17 cellular contexts compared by ENCODE assay signal in the genomic region with DNA sequence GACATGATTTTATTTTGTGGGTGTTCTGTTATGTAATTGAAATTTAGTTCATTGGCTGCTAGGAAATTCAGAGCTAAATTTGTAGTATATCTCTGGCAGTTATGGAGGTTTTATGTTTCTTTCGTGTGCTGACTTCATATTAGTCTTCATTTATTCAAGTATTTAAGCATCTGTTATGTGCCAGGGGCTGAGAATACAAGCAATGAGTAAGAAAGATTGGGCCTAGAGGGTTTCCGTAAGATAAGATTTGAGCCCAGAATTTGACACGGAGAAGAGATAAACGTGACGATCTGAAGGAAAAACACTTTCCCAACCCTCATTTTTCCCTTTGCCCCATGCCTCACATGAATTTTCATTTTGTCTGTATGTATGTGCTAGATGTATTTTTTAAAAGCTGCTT.
A peak's percentile ranks its signal among the peaks of the same experiment; 100 is the strongest.
DNase-seq lines count a peak whose midpoint lies in the region; ATAC-seq and TF ChIP-seq lines count a peak whose summit lies in the region.
"Had no signal": no experiment of that assay in that cellular context is flagged by ENCODE, and none has a peak within 500 bp of the region (broad histone marks: within the 10 kb centered on the region; RNA-seq: fewer than 3 reads in every experiment).

No MANE protein-coding gene starts in this region.

- POLR2A ChIA-PET in activated naive CD8-positive, alpha-beta T cell treated with anti-CD3 and anti-CD28 coated beads, Interleukin-2, amount 10 ng/mL, durations not matched to agents 7 days and 5 days (lab: Charles Lee), result no interaction called here

- H3K4me3 ChIP-seq in endodermal cell (ENCODE audit: low read length) (no peak overlapping the region), thoracic aorta (peak overlapping the region; percentile 33)

- no peaks in the 10 kb centered on the region for H3K27me3 Mint-ChIP-seq in activated naive CD8-positive, alpha-beta T cell treated with anti-CD3 and anti-CD28 coated beads, Interleukin-2, amount 10 ng/mL, durations not matched to agents 7 days and 5 days
- no peaks in the 10 kb centered on the region for H3K27me3 Mint-ChIP-seq in activated naive CD8-positive, alpha-beta T cell treated with anti-CD3 and anti-CD28 coated beads for 36 hours
- H3K27me3 Mint-ChIP-seq in activated T-helper 17 cell treated with anti-CD3 and anti-CD28 coated beads, Interleukin-2, amount 50 U/mL, for 72 hours, result no peaks in the 10 kb centered on the region
- no peaks in the 10 kb centered on the region for H3K27me3 Mint-ChIP-seq in endodermal cell (ENCODE audit: insufficient read depth)

- H3K36me3 ChIP-seq in endodermal cell (ENCODE audit: control insufficient read depth, insufficient read depth, low read length), result peaks cover 93% of the 10 kb centered on the region
- peaks cover 35% of the 10 kb centered on the region for H3K36me3 ChIP-seq in thoracic aorta

- 99 to 100% methylated on average over 2 to 5 of the region's 5 CpGs for WGBS in endodermal cell (ENCODE audit: insufficient coverage in 1 of 2, insufficient read length in 1 of 2), 2 experiments

- no peaks in the 10 kb centered on the region for H3K4me1 ChIP-seq in endodermal cell (ENCODE audit: control insufficient read depth, insufficient read depth, low read length)
- no peaks in the 10 kb centered on the region for H3K4me1 ChIP-seq in thoracic aorta (ENCODE audit: control insufficient read depth in 1 of 2, low read depth in 2 of 2)
- H3K4me1 ChIP-seq: BE2C had no signal

- H3K9me3 Mint-ChIP-seq in activated naive CD8-positive, alpha-beta T cell treated with anti-CD3 and anti-CD28 coated beads, Interleukin-2, amount 10 ng/mL, durations not matched to agents 7 days and 5 days, result no peaks in the 10 kb centered on the region
- no peaks in the 10 kb centered on the region for H3K9me3 Mint-ChIP-seq in activated naive CD8-positive, alpha-beta T cell treated with anti-CD3 and anti-CD28 coated beads for 36 hours
- H3K9me3 Mint-ChIP-seq in activated T-helper 17 cell treated with anti-CD3 and anti-CD28 coated beads, Interleukin-2, amount 50 U/mL, for 72 hours, result no peaks in the 10 kb centered on the region
- no peaks in the 10 kb centered on the region for H3K9me3 Mint-ChIP-seq in endodermal cell

- H3K4me1 Mint-ChIP-seq in activated naive CD8-positive, alpha-beta T cell treated with anti-CD3 and anti-CD28 coated beads, Interleukin-2, amount 10 ng/mL, durations not matched to agents 7 days and 5 days, result peaks cover 14% of the 10 kb centered on the region
- H3K4me1 Mint-ChIP-seq in activated naive CD8-positive, alpha-beta T cell treated with anti-CD3 and anti-CD28 coated beads for 36 hours, result peaks cover 15% of the 10 kb centered on the region
- H3K4me1 Mint-ChIP-seq in activated T-helper 17 cell treated with anti-CD3 and anti-CD28 coated beads, Interleukin-2, amount 50 U/mL, for 72 hours, result peaks cover 12% of the 10 kb centered on the region
- H3K4me1 Mint-ChIP-seq in endodermal cell, result no peaks in the 10 kb centered on the region

- no peak overlapping the region for H3K9ac ChIP-seq in endodermal cell (ENCODE audit: extremely low read depth, low read length, poor library complexity, severe bottlenecking)

- H3K9me3 ChIP-seq in endodermal cell (ENCODE audit: control insufficient read depth, low read length) (no peaks in the 10 kb centered on the region), thoracic aorta (no peaks in the 10 kb centered on the region)
- H3K9me3 ChIP-seq: BE2C had no signal

- no peak for ATAC-seq in activated naive CD8-positive, alpha-beta T cell treated with anti-CD3 and anti-CD28 coated beads, Interleukin-2, amount 10 ng/mL, durations not matched to agents 7 days and 5 days (ENCODE audit: low read depth)
- no peak for ATAC-seq in activated T-helper 17 cell treated with anti-CD3 and anti-CD28 coated beads, Interleukin-2, amount 50 U/mL, for 72 hours (replicated peaks)
- no peak for ATAC-seq in thoracic aorta (ENCODE audit: insufficient number of reproducible peaks, low FRiP score, low read depth)
- ATAC-seq in GM21528 (IDR thresholded peaks at IDR 0.05; ENCODE audit: low FRiP score, unreplicated experiment), result no peak
- no peak for ATAC-seq in left lobe of liver

- H3K36me3 Mint-ChIP-seq in activated naive CD8-positive, alpha-beta T cell treated with anti-CD3 and anti-CD28 coated beads, Interleukin-2, amount 10 ng/mL, durations not matched to agents 7 days and 5 days, result peaks cover 56% of the 10 kb centered on the region
- peaks cover 27% of the 10 kb centered on the region for H3K36me3 Mint-ChIP-seq in activated naive CD8-positive, alpha-beta T cell treated with anti-CD3 and anti-CD28 coated beads for 36 hours
- peaks cover 97% of the 10 kb centered on the region for H3K36me3 Mint-ChIP-seq in activated T-helper 17 cell treated with anti-CD3 and anti-CD28 coated beads, Interleukin-2, amount 50 U/mL, for 72 hours (ENCODE audit: low read depth)
- peaks cover 78% of the 10 kb centered on the region for H3K36me3 Mint-ChIP-seq in endodermal cell (ENCODE audit: low read depth)

- H3K27ac ChIP-seq in endodermal cell (ENCODE audit: low read depth, low read length) (no peak overlapping the region), thoracic aorta (no peak overlapping the region)

- H3K4me3 Mint-ChIP-seq in activated naive CD8-positive, alpha-beta T cell treated with anti-CD3 and anti-CD28 coated beads, Interleukin-2, amount 10 ng/mL, durations not matched to agents 7 days and 5 days, result peak overlapping the region; percentile 63
- no peak overlapping the region for H3K4me3 Mint-ChIP-seq in activated naive CD8-positive, alpha-beta T cell treated with anti-CD3 and anti-CD28 coated beads for 36 hours
- peak overlapping the region; percentile 0 for H3K4me3 Mint-ChIP-seq in activated T-helper 17 cell treated with anti-CD3 and anti-CD28 coated beads, Interleukin-2, amount 50 U/mL, for 72 hours
- H3K4me3 Mint-ChIP-seq in endodermal cell, result no peak overlapping the region

- TF ChIP-seq CTCF in endodermal cell (conservative IDR thresholded peaks at IDR 0.05), result no peak
- TF ChIP-seq CTCF in thoracic aorta (IDR thresholded peaks at IDR 0.05), result no peak

- no peak for DNase-seq in activated naive CD8-positive, alpha-beta T cell treated with anti-CD3 and anti-CD28 coated beads, Interleukin-2, amount 10 ng/mL, durations not matched to agents 7 days and 5 days
- DNase-seq in activated naive CD8-positive, alpha-beta T cell treated with anti-CD3 and anti-CD28 coated beads for 36 hours, result no peak
- DNase-seq in endodermal cell (no peak), thoracic aorta (ENCODE audit: low spot score) (no peak), left lobe of liver (ENCODE audit: low spot score) (no peak)
- DNase-seq: BE2C, EL, GF-D8, KG1, NCI-H1105, NCI-H2081, NCI-H2171 treated with DMSO at 0.1 percent for 48 hours, NCI-H446, NCI-H526 treated with DMSO at 0.1 percent for 48 hours, Right ventricle myocardium superior had no signal

- H3K27ac Mint-ChIP-seq in activated naive CD8-positive, alpha-beta T cell treated with anti-CD3 and anti-CD28 coated beads, Interleukin-2, amount 10 ng/mL, durations not matched to agents 7 days and 5 days, result peak overlapping the region; percentile 66
- H3K27ac Mint-ChIP-seq in activated naive CD8-positive, alpha-beta T cell treated with anti-CD3 and anti-CD28 coated beads for 36 hours, result no peak overlapping the region
- H3K27ac Mint-ChIP-seq in activated T-helper 17 cell treated with anti-CD3 and anti-CD28 coated beads, Interleukin-2, amount 50 U/mL, for 72 hours, result no peak overlapping the region
- peak overlapping the region; percentile 5 for H3K27ac Mint-ChIP-seq in endodermal cell

- no peaks in the 10 kb centered on the region for H3K27me3 ChIP-seq in endodermal cell (ENCODE audit: control insufficient read depth, insufficient read depth, low read length, poor library complexity, severe bottlenecking)
- H3K27me3 ChIP-seq in thoracic aorta (replicated peaks; ENCODE audit: insufficient read depth), result no peaks in the 10 kb centered on the region
- H3K27me3 ChIP-seq: BE2C had no signal

Comparison
In these comparisons a context has a peak if more than half of its experiments do, and no peak if none do; other contexts are left out.
1. H3K27ac Mint-ChIP-seq: peak in activated naive CD8-positive, alpha-beta T cell treated with anti-CD3 and anti-CD28 coated beads, Interleukin-2, amount 10 ng/mL, durations not matched to agents 7 days and 5 days (single experiment) and endodermal cell (single experiment); none in activated naive CD8-positive, alpha-beta T cell treated with anti-CD3 and anti-CD28 coated beads for 36 hours (single experiment) and activated T-helper 17 cell treated with anti-CD3 and anti-CD28 coated beads, Interleukin-2, amount 50 U/mL, for 72 hours (single experiment).
2. H3K4me3 Mint-ChIP-seq: peak in activated naive CD8-positive, alpha-beta T cell treated with anti-CD3 and anti-CD28 coated beads, Interleukin-2, amount 10 ng/mL, durations not matched to agents 7 days and 5 days (single experiment) and activated T-helper 17 cell treated with anti-CD3 and anti-CD28 coated beads, Interleukin-2, amount 50 U/mL, for 72 hours (single experiment); none in activated naive CD8-positive, alpha-beta T cell treated with anti-CD3 and anti-CD28 coated beads for 36 hours (single experiment) and endodermal cell (single experiment).